Comparison of ENCODE assay signal across 8 cellular contexts in the genomic region with DNA sequence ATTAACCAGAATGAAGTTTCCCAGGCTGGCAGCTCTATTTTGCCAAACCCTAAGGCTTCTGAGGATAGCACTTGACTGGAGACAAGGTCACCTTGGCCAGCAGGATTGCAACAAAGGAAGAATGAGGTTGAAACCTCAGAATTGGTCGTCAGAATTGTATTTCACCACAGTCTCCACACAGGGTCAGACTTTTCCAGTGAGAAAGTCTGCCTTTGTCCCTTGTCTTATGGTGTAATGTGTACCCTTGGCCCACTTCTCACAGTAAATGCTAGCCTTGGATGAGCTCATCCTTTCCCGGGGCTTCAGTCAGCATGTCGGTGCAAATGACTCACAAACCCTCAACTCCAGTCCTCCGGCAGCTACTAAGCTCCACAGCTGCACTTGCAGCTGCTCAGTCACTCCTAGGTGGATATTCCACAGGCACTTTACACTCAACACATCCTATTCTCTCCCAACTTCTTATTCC. TPM values are rescaled to one million over a fixed set of nuclear protein-coding genes. Genes with fewer than 3 reads are reported as not detected.
DNase-seq lines count a peak whose midpoint lies in the region; ATAC-seq and TF ChIP-seq lines count a peak whose summit lies in the region.

No MANE protein-coding gene starts in this region.

- CTCF ChIA-PET in CD8-positive, alpha-beta T cell (lab: Charles Lee), result interaction anchor here (0.6 to 1.5 kb wide), 7 partner anchors 9 to 603 kb away, joined by 3 to 5 read pairs (median 3); no protein-coding TSS in a partner anchor

- peaks cover 4% of the 10 kb centered on the region for H3K79me1 ChIP-seq in mesenchymal stem cell (replicated peaks; ENCODE audit: low read length, poor library complexity, severe bottlenecking)

- intact Hi-C loops in CD8-positive, alpha-beta T cell (cut with DNase I, micrococcal nuclease), result no loop called here

- no peak overlapping the region for H4K8ac ChIP-seq in mesenchymal stem cell (ENCODE audit: low read length)

- peak overlapping the region in 1 of 2 donors; percentile 0 for H3K27ac Mint-ChIP-seq in activated naive CD4-positive, alpha-beta T cell treated with anti-CD3 and anti-CD28 coated beads, Interleukin-2, amount 50 U/mL, for 72 hours
- H3K27ac Mint-ChIP-seq in CD8-positive, alpha-beta T cell, result no peak overlapping the region

- peak overlapping the region; percentile 14 for H3K4me2 ChIP-seq in mesenchymal stem cell (ENCODE audit: low read length, poor library complexity, severe bottlenecking)

- no peaks in the 10 kb centered on the region for H3K9me3 Mint-ChIP-seq in activated naive CD4-positive, alpha-beta T cell treated with anti-CD3 and anti-CD28 coated beads, Interleukin-2, amount 50 U/mL, for 72 hours
- H3K9me3 Mint-ChIP-seq in CD8-positive, alpha-beta T cell, result no peaks in the 10 kb centered on the region

- no peak overlapping the region for H3K4me3 Mint-ChIP-seq in CD8-positive, alpha-beta T cell

- H3K36me3 Mint-ChIP-seq in activated naive CD4-positive, alpha-beta T cell treated with anti-CD3 and anti-CD28 coated beads, Interleukin-2, amount 50 U/mL, for 72 hours, result no peaks in the 10 kb centered on the region
- peaks cover 24% of the 10 kb centered on the region for H3K36me3 Mint-ChIP-seq in CD8-positive, alpha-beta T cell

- H2AK5ac ChIP-seq in mesenchymal stem cell (ENCODE audit: low read length, severe bottlenecking), result no peak overlapping the region

- WGBS in mesenchymal stem cell, result 1% methylated on average over 4 of the region's 4 CpGs

- no peak overlapping the region for H3K4ac ChIP-seq in mesenchymal stem cell (ENCODE audit: low read depth in 1 of 2, low read length in 2 of 2)

- H3K4me1 Mint-ChIP-seq in CD8-positive, alpha-beta T cell (ENCODE audit: low read depth), result no peaks in the 10 kb centered on the region

- POLR2A ChIA-PET in CD8-positive, alpha-beta T cell (lab: Charles Lee), result interaction anchor here (1.3 kb wide), 1 partner anchor 20 kb away, joined by 4 read pairs; the partner anchor contains the start of gene SSR3

- ATAC-seq in activated naive CD4-positive, alpha-beta T cell treated with anti-CD3 and anti-CD28 coated beads, Interleukin-2, amount 50 U/mL, for 72 hours, result peak; percentile 84 to 94
- no peak for ATAC-seq in CD8-positive, alpha-beta T cell

- H2BK12ac ChIP-seq in mesenchymal stem cell (ENCODE audit: low read length in 2 of 2), result no peak overlapping the region

- H2BK120ac ChIP-seq in mesenchymal stem cell (ENCODE audit: low read depth, low read length), result no peak overlapping the region

- no peak overlapping the region for H3K4me3 ChIP-seq in mesenchymal stem cell (ENCODE audit: insufficient read depth in 1 of 2, low read depth in 1 of 2, low read length in 2 of 2)
- H3K4me3 ChIP-seq in CD8-positive, alpha-beta T cell (ENCODE audit: low read depth, low read length), result no peak overlapping the region

- H3K14ac ChIP-seq in mesenchymal stem cell (ENCODE audit: low read length in 2 of 2), result no peak overlapping the region

- no peak for TF ChIP-seq CTCF in CD8-positive, alpha-beta T cell (IDR thresholded peaks at IDR 0.05)
- no peak for TF ChIP-seq CTCF in GM20000 (IDR thresholded peaks at IDR 0.05; ENCODE audit: extremely low read depth, missing control alignments)

- no peak for DNase-seq in activated naive CD4-positive, alpha-beta T cell treated with anti-CD3 and anti-CD28 coated beads, Interleukin-2, amount 50 U/mL, for 72 hours (ENCODE audit: low spot score in 2 of 2)
- no peak for DNase-seq in activated naive CD4-positive, alpha-beta T cell treated with Interleukin-2 at 50 U/mL for 16 hours
- DNase-seq in RKO (ENCODE audit: low spot score), result peak; percentile 95
- DNase-seq in dedifferentiated amniotic fluid mesenchymal stem cell (ENCODE audit: extremely low spot score), result peak; percentile 97
- peak; percentile 100 for DNase-seq in mesenchymal stem cell
- DNase-seq in ureter (ENCODE audit: low spot score), result peak; percentile 64
- DNase-seq in CD8-positive, alpha-beta T cell, result no peak
- DNase-seq in GM20000 (ENCODE audit: low spot score), result no peak

- H3K18ac ChIP-seq in mesenchymal stem cell (ENCODE audit: low read depth in 1 of 2, low read length in 2 of 2), result no peak overlapping the region

- no peak overlapping the region for H4K91ac ChIP-seq in mesenchymal stem cell (ENCODE audit: low read length)

- H3K9me3 ChIP-seq in mesenchymal stem cell (ENCODE audit: control insufficient read depth, low read length), result no peaks in the 10 kb centered on the region
- no peaks in the 10 kb centered on the region for H3K9me3 ChIP-seq in CD8-positive, alpha-beta T cell (ENCODE audit: low read length)

- H3K4me1 ChIP-seq in mesenchymal stem cell (ENCODE audit: control insufficient read depth, insufficient read depth, low read depth, low read length), result peaks cover 23% of the 10 kb centered on the region
- H3K4me1 ChIP-seq in CD8-positive, alpha-beta T cell (ENCODE audit: insufficient read depth, low read length), result no peaks in the 10 kb centered on the region

- peak overlapping the region; percentile 63 for H3K9ac ChIP-seq in mesenchymal stem cell (ENCODE audit: low read length)

- no peak overlapping the region for H2BK15ac ChIP-seq in mesenchymal stem cell (ENCODE audit: low read depth, poor library complexity, severe bottlenecking)

- peaks cover 3 to 33% of the 10 kb centered on the region in 2 experiments for H3K36me3 ChIP-seq in mesenchymal stem cell (ENCODE audit: control insufficient read depth in 1 of 2, insufficient read depth in 2 of 2, low read depth in 1 of 2, low read length in 2 of 2)
- no peaks in the 10 kb centered on the region for H3K36me3 ChIP-seq in CD8-positive, alpha-beta T cell (ENCODE audit: insufficient read depth, low read length)

- H2AFZ ChIP-seq in mesenchymal stem cell (ENCODE audit: low read depth, low read length), result no peak overlapping the region

- peak overlapping the region; percentile 97 for H3K27ac ChIP-seq in mesenchymal stem cell (ENCODE audit: low read length, poor library complexity, severe bottlenecking)
- H3K27ac ChIP-seq in CD8-positive, alpha-beta T cell (ENCODE audit: low read depth, low read length), result no peak overlapping the region

- no peak overlapping the region for H3K23ac ChIP-seq in mesenchymal stem cell (ENCODE audit: low read length in 2 of 2)

- H3K27me3 ChIP-seq in mesenchymal stem cell (ENCODE audit: control insufficient read depth in 1 of 2, insufficient read depth in 1 of 2, low read length in 2 of 2), result no peaks in the 10 kb centered on the region
- no peaks in the 10 kb centered on the region for H3K27me3 ChIP-seq in CD8-positive, alpha-beta T cell (ENCODE audit: insufficient read depth, low read length)

- H2BK5ac ChIP-seq in mesenchymal stem cell (ENCODE audit: low read depth, low read length, poor library complexity, severe bottlenecking), result peak overlapping the region; percentile 89

- no peaks in the 10 kb centered on the region for H3K27me3 Mint-ChIP-seq in CD8-positive, alpha-beta T cell (ENCODE audit: low read depth)

RNA-seq across cellular contexts. Expression of gene SSR3, which starts 19.7 kb away (rescaled TPM):
- total RNA-seq in activated naive CD4-positive, alpha-beta T cell treated with anti-CD3 and anti-CD28 coated beads, Interleukin-2, amount 50 U/mL, for 72 hours, result 100 to 1,000 TPM; 118 to 205 TPM
- polyA plus RNA-seq in mesenchymal stem cell (2013, experiment 1 of 2), result 238 TPM
- 261 TPM for polyA plus RNA-seq in mesenchymal stem cell (2013, experiment 2 of 2)
- total RNA-seq in ureter, result 137 TPM
- total RNA-seq in CD8-positive, alpha-beta T cell, result 10 to 100 TPM; 81.4 to 82.5 TPM

Comparison
In these comparisons a context has a peak if more than half of its experiments do, and no peak if none do; other contexts are left out.
1. DNase-seq: peak in RKO (single experiment), dedifferentiated amniotic fluid mesenchymal stem cell (single experiment), mesenchymal stem cell (single experiment) and ureter (single experiment); none in activated naive CD4-positive, alpha-beta T cell treated with anti-CD3 and anti-CD28 coated beads, Interleukin-2, amount 50 U/mL, for 72 hours (0 of 2), activated naive CD4-positive, alpha-beta T cell treated with Interleukin-2 at 50 U/mL for 16 hours (single experiment), CD8-positive, alpha-beta T cell (0 of 7) and GM20000 (single experiment).